1 cellular context compared by ENCODE assay signal in the genomic region with DNA sequence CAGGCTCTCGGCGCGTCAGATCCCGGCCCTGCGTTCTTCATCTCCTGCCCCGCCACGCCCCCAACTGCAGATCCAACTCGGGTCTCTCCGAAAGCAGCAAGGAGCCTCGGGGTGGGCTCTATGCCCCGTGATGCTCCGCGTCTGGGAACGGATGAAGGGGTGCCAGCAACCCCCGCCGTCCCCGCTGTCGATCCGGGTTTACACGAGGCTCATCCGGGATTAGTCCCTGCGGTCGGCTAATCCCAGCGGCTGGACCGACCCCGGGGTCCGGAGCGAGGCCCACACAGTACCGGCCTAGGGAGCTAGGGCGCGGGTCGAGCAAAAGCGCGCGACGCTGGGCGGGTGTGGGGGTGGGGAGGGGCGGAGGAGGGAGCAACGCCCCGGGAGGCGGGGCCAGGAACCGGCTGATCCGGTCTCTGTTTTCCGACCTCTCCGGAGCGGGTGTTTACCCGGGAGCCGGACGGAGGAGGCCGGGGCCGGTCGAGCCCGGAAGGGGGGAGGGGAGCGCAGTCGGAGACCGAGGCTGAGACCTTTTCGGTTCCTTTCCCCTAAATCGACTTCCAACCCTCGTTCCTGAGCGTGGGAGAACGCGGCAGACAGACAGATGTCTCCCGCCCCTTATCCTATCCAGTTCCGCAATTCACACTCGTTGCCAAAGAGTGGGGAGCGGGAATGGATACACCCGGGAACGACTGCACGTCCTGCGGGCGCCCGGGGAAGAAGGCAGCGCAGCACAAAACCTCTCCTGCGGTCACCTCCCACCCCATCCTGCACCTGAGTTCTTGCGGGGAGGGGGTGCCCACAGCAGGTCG.
A peak's percentile ranks its signal among the peaks of the same experiment; 100 is the strongest.
TF ChIP-seq lines count a peak whose summit lies in the region.

No MANE protein-coding gene starts in this region.

TF ChIP-seq in K562, 482 proteins besides CTCF, POLR2A, EP300 and RAD21 (continued from another document and continues in another):
- TF ChIP-seq ZNF253 (CRISPR knock-in tag; conservative IDR thresholded peaks at IDR 0.05): no peak
- TF ChIP-seq NFIC (IDR thresholded peaks at IDR 0.05): 0 out of 2 replicates have a peak, but pooled peaks have one; percentile 9
- TF ChIP-seq CCAR2 (IDR thresholded peaks at IDR 0.05; ENCODE audit: low read depth, low read length): no peak
- TF ChIP-seq ZNF551 (CRISPR knock-in tag; IDR thresholded peaks at IDR 0.05): no peak
- TF ChIP-seq, protein P1, sequence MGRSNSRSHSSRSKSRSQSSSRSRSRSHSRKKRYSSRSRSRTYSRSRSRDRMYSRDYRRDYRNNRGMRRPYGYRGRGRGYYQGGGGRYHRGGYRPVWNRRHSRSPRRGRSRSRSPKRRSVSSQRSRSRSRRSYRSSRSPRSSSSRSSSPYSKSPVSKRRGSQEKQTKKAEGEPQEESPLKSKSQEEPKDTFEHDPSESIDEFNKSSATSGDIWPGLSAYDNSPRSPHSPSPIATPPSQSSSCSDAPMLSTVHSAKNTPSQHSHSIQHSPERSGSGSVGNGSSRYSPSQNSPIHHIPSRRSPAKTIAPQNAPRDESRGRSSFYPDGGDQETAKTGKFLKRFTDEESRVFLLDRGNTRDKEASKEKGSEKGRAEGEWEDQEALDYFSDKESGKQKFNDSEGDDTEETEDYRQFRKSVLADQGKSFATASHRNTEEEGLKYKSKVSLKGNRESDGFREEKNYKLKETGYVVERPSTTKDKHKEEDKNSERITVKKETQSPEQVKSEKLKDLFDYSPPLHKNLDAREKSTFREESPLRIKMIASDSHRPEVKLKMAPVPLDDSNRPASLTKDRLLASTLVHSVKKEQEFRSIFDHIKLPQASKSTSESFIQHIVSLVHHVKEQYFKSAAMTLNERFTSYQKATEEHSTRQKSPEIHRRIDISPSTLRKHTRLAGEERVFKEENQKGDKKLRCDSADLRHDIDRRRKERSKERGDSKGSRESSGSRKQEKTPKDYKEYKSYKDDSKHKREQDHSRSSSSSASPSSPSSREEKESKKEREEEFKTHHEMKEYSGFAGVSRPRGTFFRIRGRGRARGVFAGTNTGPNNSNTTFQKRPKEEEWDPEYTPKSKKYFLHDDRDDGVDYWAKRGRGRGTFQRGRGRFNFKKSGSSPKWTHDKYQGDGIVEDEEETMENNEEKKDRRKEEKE (IDR thresholded peaks at IDR 0.05; ENCODE audit: borderline replicate concordance in 1 of 2, control insufficient read depth in 1 of 2, low read depth in 2 of 2, low read length in 1 of 2): no peak
- peak; percentile 26 for TF ChIP-seq PHF20 (IDR thresholded peaks at IDR 0.05; ENCODE audit: partially characterized antibody)
- peak; percentile 56; the same call in 1 of the 2 replicates for TF ChIP-seq ZSCAN29 (IDR thresholded peaks at IDR 0.05)
- TF ChIP-seq ZNF121 (CRISPR knock-in tag; conservative IDR thresholded peaks at IDR 0.05): no peak
- peak; percentile 13; the same call in 1 of the 2 replicates for TF ChIP-seq TOE1 (IDR thresholded peaks at IDR 0.05; ENCODE audit: borderline replicate concordance)
- no peak for TF ChIP-seq TOE1 (CRISPR knock-in tag; IDR thresholded peaks at IDR 0.05; ENCODE audit: borderline replicate concordance, low read depth)
- no peak for TF ChIP-seq JUNB (CRISPR knock-in tag; conservative IDR thresholded peaks at IDR 0.05)
- TF ChIP-seq, protein P2, sequence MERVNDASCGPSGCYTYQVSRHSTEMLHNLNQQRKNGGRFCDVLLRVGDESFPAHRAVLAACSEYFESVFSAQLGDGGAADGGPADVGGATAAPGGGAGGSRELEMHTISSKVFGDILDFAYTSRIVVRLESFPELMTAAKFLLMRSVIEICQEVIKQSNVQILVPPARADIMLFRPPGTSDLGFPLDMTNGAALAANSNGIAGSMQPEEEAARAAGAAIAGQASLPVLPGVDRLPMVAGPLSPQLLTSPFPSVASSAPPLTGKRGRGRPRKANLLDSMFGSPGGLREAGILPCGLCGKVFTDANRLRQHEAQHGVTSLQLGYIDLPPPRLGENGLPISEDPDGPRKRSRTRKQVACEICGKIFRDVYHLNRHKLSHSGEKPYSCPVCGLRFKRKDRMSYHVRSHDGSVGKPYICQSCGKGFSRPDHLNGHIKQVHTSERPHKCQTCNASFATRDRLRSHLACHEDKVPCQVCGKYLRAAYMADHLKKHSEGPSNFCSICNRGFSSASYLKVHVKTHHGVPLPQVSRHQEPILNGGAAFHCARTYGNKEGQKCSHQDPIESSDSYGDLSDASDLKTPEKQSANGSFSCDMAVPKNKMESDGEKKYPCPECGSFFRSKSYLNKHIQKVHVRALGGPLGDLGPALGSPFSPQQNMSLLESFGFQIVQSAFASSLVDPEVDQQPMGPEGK (CRISPR knock-in tag; IDR thresholded peaks at IDR 0.05; ENCODE audit: borderline replicate concordance): 0 out of 2 replicates have a peak, but pooled peaks have one; percentile 36
- TF ChIP-seq SRSF9 (IDR thresholded peaks at IDR 0.05; ENCODE audit: borderline replicate concordance, low read depth, low read length): no peak
- TF ChIP-seq MYC (IDR thresholded peaks at IDR 0.05; ENCODE audit: low read depth, low read length): peak; percentile 35; the same call in 1 of the 2 replicates
- TF ChIP-seq MYC (CRISPR knock-in tag; IDR thresholded peaks at IDR 0.05; ENCODE audit: borderline replicate concordance, low read depth): no peak
- TF ChIP-seq, protein P3, sequence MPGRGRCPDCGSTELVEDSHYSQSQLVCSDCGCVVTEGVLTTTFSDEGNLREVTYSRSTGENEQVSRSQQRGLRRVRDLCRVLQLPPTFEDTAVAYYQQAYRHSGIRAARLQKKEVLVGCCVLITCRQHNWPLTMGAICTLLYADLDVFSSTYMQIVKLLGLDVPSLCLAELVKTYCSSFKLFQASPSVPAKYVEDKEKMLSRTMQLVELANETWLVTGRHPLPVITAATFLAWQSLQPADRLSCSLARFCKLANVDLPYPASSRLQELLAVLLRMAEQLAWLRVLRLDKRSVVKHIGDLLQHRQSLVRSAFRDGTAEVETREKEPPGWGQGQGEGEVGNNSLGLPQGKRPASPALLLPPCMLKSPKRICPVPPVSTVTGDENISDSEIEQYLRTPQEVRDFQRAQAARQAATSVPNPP (IDR thresholded peaks at IDR 0.05; ENCODE audit: borderline replicate concordance, insufficient read depth, insufficient read length): no peak
- peak; percentile 64; the same call in 1 of the 2 replicates for TF ChIP-seq ETV5 (CRISPR knock-in tag; IDR thresholded peaks at IDR 0.05; ENCODE audit: low read depth)
- TF ChIP-seq FOXJ3 (CRISPR knock-in tag; IDR thresholded peaks at IDR 0.05): no peak
- TF ChIP-seq, protein P4, sequence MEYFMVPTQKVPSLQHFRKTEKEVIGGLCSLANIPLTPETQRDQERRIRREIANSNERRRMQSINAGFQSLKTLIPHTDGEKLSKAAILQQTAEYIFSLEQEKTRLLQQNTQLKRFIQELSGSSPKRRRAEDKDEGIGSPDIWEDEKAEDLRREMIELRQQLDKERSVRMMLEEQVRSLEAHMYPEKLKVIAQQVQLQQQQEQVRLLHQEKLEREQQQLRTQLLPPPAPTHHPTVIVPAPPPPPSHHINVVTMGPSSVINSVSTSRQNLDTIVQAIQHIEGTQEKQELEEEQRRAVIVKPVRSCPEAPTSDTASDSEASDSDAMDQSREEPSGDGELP (CRISPR knock-in tag; IDR thresholded peaks at IDR 0.05; ENCODE audit: borderline replicate concordance): peak; percentile 86; the same call in 1 of the 2 replicates
- TF ChIP-seq ZNF785 (CRISPR knock-in tag; IDR thresholded peaks at IDR 0.05): no peak
- TF ChIP-seq, protein P5, sequence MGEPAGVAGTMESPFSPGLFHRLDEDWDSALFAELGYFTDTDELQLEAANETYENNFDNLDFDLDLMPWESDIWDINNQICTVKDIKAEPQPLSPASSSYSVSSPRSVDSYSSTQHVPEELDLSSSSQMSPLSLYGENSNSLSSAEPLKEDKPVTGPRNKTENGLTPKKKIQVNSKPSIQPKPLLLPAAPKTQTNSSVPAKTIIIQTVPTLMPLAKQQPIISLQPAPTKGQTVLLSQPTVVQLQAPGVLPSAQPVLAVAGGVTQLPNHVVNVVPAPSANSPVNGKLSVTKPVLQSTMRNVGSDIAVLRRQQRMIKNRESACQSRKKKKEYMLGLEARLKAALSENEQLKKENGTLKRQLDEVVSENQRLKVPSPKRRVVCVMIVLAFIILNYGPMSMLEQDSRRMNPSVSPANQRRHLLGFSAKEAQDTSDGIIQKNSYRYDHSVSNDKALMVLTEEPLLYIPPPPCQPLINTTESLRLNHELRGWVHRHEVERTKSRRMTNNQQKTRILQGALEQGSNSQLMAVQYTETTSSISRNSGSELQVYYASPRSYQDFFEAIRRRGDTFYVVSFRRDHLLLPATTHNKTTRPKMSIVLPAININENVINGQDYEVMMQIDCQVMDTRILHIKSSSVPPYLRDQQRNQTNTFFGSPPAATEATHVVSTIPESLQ (CRISPR knock-in tag; IDR thresholded peaks at IDR 0.05): 0 out of 2 replicates have a peak, but pooled peaks have one; percentile 12
- TF ChIP-seq ZNF707 (CRISPR knock-in tag; conservative IDR thresholded peaks at IDR 0.05): no peak
- TF ChIP-seq, protein P6, sequence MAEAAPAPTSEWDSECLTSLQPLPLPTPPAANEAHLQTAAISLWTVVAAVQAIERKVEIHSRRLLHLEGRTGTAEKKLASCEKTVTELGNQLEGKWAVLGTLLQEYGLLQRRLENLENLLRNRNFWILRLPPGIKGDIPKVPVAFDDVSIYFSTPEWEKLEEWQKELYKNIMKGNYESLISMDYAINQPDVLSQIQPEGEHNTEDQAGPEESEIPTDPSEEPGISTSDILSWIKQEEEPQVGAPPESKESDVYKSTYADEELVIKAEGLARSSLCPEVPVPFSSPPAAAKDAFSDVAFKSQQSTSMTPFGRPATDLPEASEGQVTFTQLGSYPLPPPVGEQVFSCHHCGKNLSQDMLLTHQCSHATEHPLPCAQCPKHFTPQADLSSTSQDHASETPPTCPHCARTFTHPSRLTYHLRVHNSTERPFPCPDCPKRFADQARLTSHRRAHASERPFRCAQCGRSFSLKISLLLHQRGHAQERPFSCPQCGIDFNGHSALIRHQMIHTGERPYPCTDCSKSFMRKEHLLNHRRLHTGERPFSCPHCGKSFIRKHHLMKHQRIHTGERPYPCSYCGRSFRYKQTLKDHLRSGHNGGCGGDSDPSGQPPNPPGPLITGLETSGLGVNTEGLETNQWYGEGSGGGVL (CRISPR knock-in tag; IDR thresholded peaks at IDR 0.05): no peak
- no peak for TF ChIP-seq HNRNPH1 (optimal IDR thresholded peaks at IDR 0.05; ENCODE audit: low read depth, low read length)
- TF ChIP-seq CBX2 (IDR thresholded peaks at IDR 0.05; ENCODE audit: insufficient read depth, low read length, poor library complexity, severe bottlenecking): no peak
- no peak for TF ChIP-seq CHCHD3 (CRISPR knock-in tag; IDR thresholded peaks at IDR 0.05)
- TF ChIP-seq NR2C2 (CRISPR knock-in tag; IDR thresholded peaks at IDR 0.05): 0 out of 2 replicates have a peak, but pooled peaks have one; percentile 46
- peak; percentile 43 for TF ChIP-seq NR2C2 (tag; IDR thresholded peaks at IDR 0.05)
- TF ChIP-seq ZNF79 (CRISPR knock-in tag; IDR thresholded peaks at IDR 0.05; ENCODE audit: low read depth): no peak
- no peak for TF ChIP-seq XRCC3 (IDR thresholded peaks at IDR 0.05)
- TF ChIP-seq, protein P7, sequence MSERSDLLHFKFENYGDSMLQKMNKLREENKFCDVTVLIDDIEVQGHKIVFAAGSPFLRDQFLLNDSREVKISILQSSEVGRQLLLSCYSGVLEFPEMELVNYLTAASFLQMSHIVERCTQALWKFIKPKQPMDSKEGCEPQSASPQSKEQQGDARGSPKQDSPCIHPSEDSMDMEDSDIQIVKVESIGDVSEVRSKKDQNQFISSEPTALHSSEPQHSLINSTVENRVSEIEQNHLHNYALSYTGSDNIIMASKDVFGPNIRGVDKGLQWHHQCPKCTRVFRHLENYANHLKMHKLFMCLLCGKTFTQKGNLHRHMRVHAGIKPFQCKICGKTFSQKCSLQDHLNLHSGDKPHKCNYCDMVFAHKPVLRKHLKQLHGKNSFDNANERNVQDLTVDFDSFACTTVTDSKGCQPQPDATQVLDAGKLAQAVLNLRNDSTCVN (CRISPR knock-in tag; IDR thresholded peaks at IDR 0.05): no peak
- TF ChIP-seq KDM5B (IDR thresholded peaks at IDR 0.05; ENCODE audit: insufficient replicate concordance, low read depth, low read length): peak; percentile 83
- no peak for TF ChIP-seq ZBTB1 (CRISPR knock-in tag; IDR thresholded peaks at IDR 0.05; ENCODE audit: borderline replicate concordance, low read depth)
- TF ChIP-seq ZEB2 (IDR thresholded peaks at IDR 0.05): peak; percentile 47; the same call in 1 of the 2 replicates
- TF ChIP-seq, protein P8, sequence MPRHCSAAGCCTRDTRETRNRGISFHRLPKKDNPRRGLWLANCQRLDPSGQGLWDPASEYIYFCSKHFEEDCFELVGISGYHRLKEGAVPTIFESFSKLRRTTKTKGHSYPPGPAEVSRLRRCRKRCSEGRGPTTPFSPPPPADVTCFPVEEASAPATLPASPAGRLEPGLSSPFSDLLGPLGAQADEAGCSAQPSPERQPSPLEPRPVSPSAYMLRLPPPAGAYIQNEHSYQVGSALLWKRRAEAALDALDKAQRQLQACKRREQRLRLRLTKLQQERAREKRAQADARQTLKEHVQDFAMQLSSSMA (CRISPR knock-in tag; IDR thresholded peaks at IDR 0.05): 0 out of 2 replicates have a peak, but pooled peaks have one; percentile 4
- no peak; the same call in 1 of the 2 replicates for TF ChIP-seq MTA3 (IDR thresholded peaks at IDR 0.05; ENCODE audit: borderline replicate concordance)
- no peak for TF ChIP-seq PPARD (CRISPR knock-in tag; IDR thresholded peaks at IDR 0.05)
- TF ChIP-seq BCOR (IDR thresholded peaks at IDR 0.05): peak; percentile 11; the same call in 1 of the 2 replicates
- TF ChIP-seq NCOR1 (IDR thresholded peaks at IDR 0.05): peak; percentile 34; the same call in 1 of the 2 replicates
- TF ChIP-seq MAFF (IDR thresholded peaks at IDR 0.05; ENCODE audit: low read length): no peak
- TF ChIP-seq FIP1L1 (IDR thresholded peaks at IDR 0.05; ENCODE audit: low read depth, low read length, poor library complexity, severe bottlenecking): no peak
- TF ChIP-seq SP1 (CRISPR knock-in tag; IDR thresholded peaks at IDR 0.05): peak; percentile 75
- TF ChIP-seq, protein P9, sequence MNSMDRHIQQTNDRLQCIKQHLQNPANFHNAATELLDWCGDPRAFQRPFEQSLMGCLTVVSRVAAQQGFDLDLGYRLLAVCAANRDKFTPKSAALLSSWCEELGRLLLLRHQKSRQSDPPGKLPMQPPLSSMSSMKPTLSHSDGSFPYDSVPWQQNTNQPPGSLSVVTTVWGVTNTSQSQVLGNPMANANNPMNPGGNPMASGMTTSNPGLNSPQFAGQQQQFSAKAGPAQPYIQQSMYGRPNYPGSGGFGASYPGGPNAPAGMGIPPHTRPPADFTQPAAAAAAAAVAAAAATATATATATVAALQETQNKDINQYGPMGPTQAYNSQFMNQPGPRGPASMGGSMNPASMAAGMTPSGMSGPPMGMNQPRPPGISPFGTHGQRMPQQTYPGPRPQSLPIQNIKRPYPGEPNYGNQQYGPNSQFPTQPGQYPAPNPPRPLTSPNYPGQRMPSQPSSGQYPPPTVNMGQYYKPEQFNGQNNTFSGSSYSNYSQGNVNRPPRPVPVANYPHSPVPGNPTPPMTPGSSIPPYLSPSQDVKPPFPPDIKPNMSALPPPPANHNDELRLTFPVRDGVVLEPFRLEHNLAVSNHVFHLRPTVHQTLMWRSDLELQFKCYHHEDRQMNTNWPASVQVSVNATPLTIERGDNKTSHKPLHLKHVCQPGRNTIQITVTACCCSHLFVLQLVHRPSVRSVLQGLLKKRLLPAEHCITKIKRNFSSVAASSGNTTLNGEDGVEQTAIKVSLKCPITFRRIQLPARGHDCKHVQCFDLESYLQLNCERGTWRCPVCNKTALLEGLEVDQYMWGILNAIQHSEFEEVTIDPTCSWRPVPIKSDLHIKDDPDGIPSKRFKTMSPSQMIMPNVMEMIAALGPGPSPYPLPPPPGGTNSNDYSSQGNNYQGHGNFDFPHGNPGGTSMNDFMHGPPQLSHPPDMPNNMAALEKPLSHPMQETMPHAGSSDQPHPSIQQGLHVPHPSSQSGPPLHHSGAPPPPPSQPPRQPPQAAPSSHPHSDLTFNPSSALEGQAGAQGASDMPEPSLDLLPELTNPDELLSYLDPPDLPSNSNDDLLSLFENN (IDR thresholded peaks at IDR 0.05; ENCODE audit: low read depth in 2 of 2, low read length in 2 of 2): no peak
